In the genomic region with DNA sequence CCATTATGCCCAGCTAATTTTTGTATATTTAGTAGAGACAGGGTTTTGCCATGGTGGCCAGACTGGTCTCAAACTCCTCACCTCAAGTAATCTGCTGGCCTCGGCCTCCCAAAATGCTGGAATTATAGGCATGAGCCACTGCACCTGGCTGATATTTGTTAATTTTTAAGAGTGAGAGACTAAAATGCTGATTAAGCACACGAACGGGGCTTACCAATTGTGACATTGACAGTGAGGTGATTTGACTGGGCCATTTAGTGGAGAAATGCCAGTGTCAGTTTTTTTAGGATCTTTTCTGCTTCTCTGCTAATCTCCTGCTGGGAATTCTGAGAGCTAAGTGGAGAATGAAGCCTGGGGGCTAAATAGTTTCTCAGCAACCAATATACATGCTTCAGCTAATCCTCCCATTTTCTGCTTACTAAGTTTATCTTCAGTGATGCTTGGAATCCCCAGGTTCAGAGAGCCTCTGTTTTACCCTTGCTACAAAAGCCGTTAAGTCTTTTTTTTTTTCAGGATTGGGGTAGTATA, we compare ENCODE assay signal across 1 cellular context.
TF ChIP-seq lines count a peak whose summit lies in the region.

No MANE protein-coding gene starts in this region.

TF ChIP-seq in HepG2, 621 proteins besides CTCF, POLR2A, EP300 and RAD21:
- peak; percentile 74 for TF ChIP-seq MAFF (IDR thresholded peaks at IDR 0.05; ENCODE audit: low read depth, low read length)
- TF ChIP-seq, protein P1, sequence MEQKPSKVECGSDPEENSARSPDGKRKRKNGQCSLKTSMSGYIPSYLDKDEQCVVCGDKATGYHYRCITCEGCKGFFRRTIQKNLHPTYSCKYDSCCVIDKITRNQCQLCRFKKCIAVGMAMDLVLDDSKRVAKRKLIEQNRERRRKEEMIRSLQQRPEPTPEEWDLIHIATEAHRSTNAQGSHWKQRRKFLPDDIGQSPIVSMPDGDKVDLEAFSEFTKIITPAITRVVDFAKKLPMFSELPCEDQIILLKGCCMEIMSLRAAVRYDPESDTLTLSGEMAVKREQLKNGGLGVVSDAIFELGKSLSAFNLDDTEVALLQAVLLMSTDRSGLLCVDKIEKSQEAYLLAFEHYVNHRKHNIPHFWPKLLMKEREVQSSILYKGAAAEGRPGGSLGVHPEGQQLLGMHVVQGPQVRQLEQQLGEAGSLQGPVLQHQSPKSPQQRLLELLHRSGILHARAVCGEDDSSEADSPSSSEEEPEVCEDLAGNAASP (CRISPR knock-in tag; IDR thresholded peaks at IDR 0.05; ENCODE audit: borderline replicate concordance): no peak
- no peak for TF ChIP-seq SRSF4 (IDR thresholded peaks at IDR 0.05; ENCODE audit: low read depth, low read length, poor library complexity, severe bottlenecking)
- no peak for TF ChIP-seq ETV5 (CRISPR knock-in tag; IDR thresholded peaks at IDR 0.05; ENCODE audit: borderline replicate concordance)
- TF ChIP-seq KMT2B (CRISPR knock-in tag; IDR thresholded peaks at IDR 0.05): no peak
- TF ChIP-seq CENPX (CRISPR knock-in tag; IDR thresholded peaks at IDR 0.05): no peak
- TF ChIP-seq HNF4G (IDR thresholded peaks at IDR 0.05; ENCODE audit: borderline replicate concordance, low read depth, low read length): no peak
- TF ChIP-seq HNF4G (CRISPR knock-in tag; IDR thresholded peaks at IDR 0.05; ENCODE audit: borderline replicate concordance, low read depth): no peak
- TF ChIP-seq HMGA1 (CRISPR knock-in tag; conservative IDR thresholded peaks at IDR 0.05): no peak
- TF ChIP-seq, protein P2, sequence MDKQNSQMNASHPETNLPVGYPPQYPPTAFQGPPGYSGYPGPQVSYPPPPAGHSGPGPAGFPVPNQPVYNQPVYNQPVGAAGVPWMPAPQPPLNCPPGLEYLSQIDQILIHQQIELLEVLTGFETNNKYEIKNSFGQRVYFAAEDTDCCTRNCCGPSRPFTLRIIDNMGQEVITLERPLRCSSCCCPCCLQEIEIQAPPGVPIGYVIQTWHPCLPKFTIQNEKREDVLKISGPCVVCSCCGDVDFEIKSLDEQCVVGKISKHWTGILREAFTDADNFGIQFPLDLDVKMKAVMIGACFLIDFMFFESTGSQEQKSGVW (CRISPR knock-in tag; IDR thresholded peaks at IDR 0.05; ENCODE audit: borderline replicate concordance): no peak
- no peak for TF ChIP-seq GTF2F1 (IDR thresholded peaks at IDR 0.05; ENCODE audit: low read length)
- no peak for TF ChIP-seq ZNF282 (IDR thresholded peaks at IDR 0.05; ENCODE audit: partially characterized antibody)
- TF ChIP-seq, protein P3, sequence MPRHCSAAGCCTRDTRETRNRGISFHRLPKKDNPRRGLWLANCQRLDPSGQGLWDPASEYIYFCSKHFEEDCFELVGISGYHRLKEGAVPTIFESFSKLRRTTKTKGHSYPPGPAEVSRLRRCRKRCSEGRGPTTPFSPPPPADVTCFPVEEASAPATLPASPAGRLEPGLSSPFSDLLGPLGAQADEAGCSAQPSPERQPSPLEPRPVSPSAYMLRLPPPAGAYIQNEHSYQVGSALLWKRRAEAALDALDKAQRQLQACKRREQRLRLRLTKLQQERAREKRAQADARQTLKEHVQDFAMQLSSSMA (CRISPR knock-in tag; IDR thresholded peaks at IDR 0.05): no peak
- TF ChIP-seq MAFK (conservative IDR thresholded peaks at IDR 0.05 in 1 of 2, IDR thresholded peaks at IDR 0.05 in 1 of 2; ENCODE audit: low read length in 2 of 2): peak; percentile 72 to 80
- TF ChIP-seq KLF12 (CRISPR knock-in tag; IDR thresholded peaks at IDR 0.05; ENCODE audit: borderline replicate concordance): no peak
- no peak for TF ChIP-seq PLRG1 (conservative IDR thresholded peaks at IDR 0.05)
TF ChIP-seq in HepG2: peak in this region for 2.
